24 cellular contexts compared by ENCODE assay signal in genomic region chr14:101625336-101626097, GRCh38.
DNase-seq lines count a peak whose midpoint lies in the region; ATAC-seq, FAIRE-seq and TF ChIP-seq lines count a peak whose summit lies in the region.
"Had no signal": no experiment of that assay in that cellular context is flagged by ENCODE, and none has a peak within 500 bp of the region (broad histone marks: within the 10 kb centered on the region; RNA-seq: fewer than 3 reads in every experiment).

No MANE protein-coding gene starts in this region.

- POLR2A ChIA-PET in MCF 10A (lab: Yijun Ruan, JAX): no interaction called here

- no peaks in the 10 kb centered on the region for H3K27me3 ChIP-seq in mammary epithelial cell (ENCODE audit: insufficient read depth, low read length)
- H3K27me3 ChIP-seq in esophagus muscularis mucosa: no peaks in the 10 kb centered on the region
- H3K27me3 ChIP-seq in neuronal stem cell (ENCODE audit: control insufficient read depth in 3 of 3, insufficient read depth in 3 of 3, low read depth in 1 of 3, low read length in 3 of 3): peaks cover 0 to 3% (median 3%) of the 10 kb centered on the region in 3 experiments

- H4K8ac ChIP-seq in neuronal stem cell (ENCODE audit: low read depth, low read length): no peak overlapping the region

- H2BK120ac ChIP-seq in neuronal stem cell (ENCODE audit: low read depth, low read length): no peak overlapping the region

- no peak overlapping the region for H3K14ac ChIP-seq in neuronal stem cell (ENCODE audit: low read length)

- H4K20me1 ChIP-seq in mammary epithelial cell (ENCODE audit: insufficient read depth, low read length): no peaks in the 10 kb centered on the region
- H4K20me1 ChIP-seq: BLaER1 had no signal

- H3K27me3 Mint-ChIP-seq in MCF 10A (ENCODE audit: insufficient read depth, unreplicated experiment): peaks cover 14% of the 10 kb centered on the region

- peak overlapping the region; percentile 72 for H3K18ac ChIP-seq in neuronal stem cell (ENCODE audit: low read length)

- no peak overlapping the region for H3K4ac ChIP-seq in neuronal stem cell (ENCODE audit: low read length)

- no peak for TF ChIP-seq EP300 in esophagus muscularis mucosa (IDR thresholded peaks at IDR 0.05)

- no peak overlapping the region for H3K4me3 ChIP-seq in mammary epithelial cell (replicated peaks in 1 of 3; ENCODE audit: insufficient read depth in 1 of 3, low read depth in 2 of 3, low read length in 3 of 3)
- no peak overlapping the region for H3K4me3 ChIP-seq in esophagus muscularis mucosa
- H3K4me3 ChIP-seq in neuronal stem cell (ENCODE audit: low read length in 2 of 2): no peak overlapping the region
- H3K4me3 ChIP-seq: BLaER1, GM23248 had no signal

- H3K4me1 ChIP-seq in mammary epithelial cell (ENCODE audit: insufficient read depth, low read length): peaks cover 8% of the 10 kb centered on the region
- H3K4me1 ChIP-seq in esophagus muscularis mucosa: peaks cover 12 to 15% (median 14%) of the 10 kb centered on the region in 4 donors
- H3K4me1 ChIP-seq in neuronal stem cell (ENCODE audit: control insufficient read depth in 2 of 2, insufficient read depth in 1 of 2, low read depth in 1 of 2, low read length in 2 of 2): peaks cover 19 to 20% of the 10 kb centered on the region in 2 donors
- H3K4me1 ChIP-seq: Caco-2 had no signal

- no peak overlapping the region for H3K23ac ChIP-seq in neuronal stem cell (ENCODE audit: low read depth, low read length, poor library complexity)

- intact Hi-C loops in mammary epithelial cell (cut with micrococcal nuclease) (loop anchor here (5.0 kb wide), 1 partner anchor 978 kb away; no protein-coding TSS in a partner anchor), MCF 10A (cut with micrococcal nuclease) (loop anchor here (10.0 kb wide), 1 partner anchor 961 kb away; no protein-coding TSS in a partner anchor), esophagus muscularis mucosa (cut with DNase I) (loop anchor here (5.0 kb wide), 2 partner anchors 773 to 963 kb away; no protein-coding TSS in a partner anchor)

- H2AFZ ChIP-seq in mammary epithelial cell (ENCODE audit: low read depth, low read length): no peak overlapping the region
- H2AFZ ChIP-seq in neuronal stem cell (ENCODE audit: low read length): no peak overlapping the region
- H2AFZ ChIP-seq: GM23248 had no signal

- no peaks in the 10 kb centered on the region for H3K36me3 Mint-ChIP-seq in MCF 10A (ENCODE audit: insufficient read depth, unreplicated experiment)
- H3K36me3 Mint-ChIP-seq: CD4-positive, CD25-positive, alpha-beta regulatory T cell; CD8-positive, alpha-beta T cell had no signal

- dilution Hi-C loops in mammary epithelial cell (cut with HindIII; ENCODE audit: low sequenced_read_pairs): loop anchor here (5.0 to 10.0 kb wide), 2 partner anchors 968 to 1081 kb away; no protein-coding TSS in a partner anchor

- H2BK5ac ChIP-seq in neuronal stem cell (ENCODE audit: low read length): no peak overlapping the region

- no peak for TF ChIP-seq POLR2A in esophagus muscularis mucosa (IDR thresholded peaks at IDR 0.05; ENCODE audit: low read depth)

- no peaks in the 10 kb centered on the region for H3K9me3 ChIP-seq in mammary epithelial cell (replicated peaks; ENCODE audit: insufficient read depth, low read length)
- H3K9me3 ChIP-seq in esophagus muscularis mucosa: no peaks in the 10 kb centered on the region
- no peaks in the 10 kb centered on the region for H3K9me3 ChIP-seq in neuronal stem cell (replicated peaks in 1 of 2; ENCODE audit: control insufficient read depth in 2 of 2, insufficient read depth in 1 of 2, low read depth in 1 of 2, low read length in 2 of 2)
- H3K9me3 ChIP-seq: BLaER1, Caco-2 had no signal

- no peaks in the 10 kb centered on the region for H3K79me1 ChIP-seq in neuronal stem cell (ENCODE audit: low read depth, low read length)

- H3K9ac ChIP-seq in mammary epithelial cell (ENCODE audit: insufficient read depth, low read length) (no peak overlapping the region), neuronal stem cell (ENCODE audit: low read depth, low read length, poor library complexity) (no peak overlapping the region)
- H3K9ac ChIP-seq: BLaER1, GM23248 had no signal

- 93% methylated on average over 1 of the region's 1 CpG for WGBS in mammary epithelial cell (ENCODE audit: low coverage, missing lambda C conversion rate)
- WGBS in esophagus muscularis mucosa: 91% methylated on average over 1 of the region's 1 CpG
- WGBS in neuronal stem cell (ENCODE audit: extremely low coverage in 2 of 2, insufficient read length in 2 of 2, insufficient replicate concordance in 1 of 2), 2 donors: 100% methylated on average over 1 of the region's 1 CpG; no CpG with 5 or more reads in 1 of the 2 donors

- H3K27ac Mint-ChIP-seq in MCF 10A (ENCODE audit: low read depth, unreplicated experiment): no peak overlapping the region
- H3K27ac Mint-ChIP-seq: B cell; CD4-positive, CD25-positive, alpha-beta regulatory T cell; CD8-positive, alpha-beta T cell had no signal

- H3K4me2 ChIP-seq in mammary epithelial cell (ENCODE audit: insufficient read depth, low read depth, low read length) (no peak overlapping the region), neuronal stem cell (ENCODE audit: insufficient read depth, low read length, poor library complexity, severe bottlenecking) (no peak overlapping the region)
- H3K4me2 ChIP-seq: BLaER1 had no signal

- no peak for FAIRE-seq in frontal cortex (lab: Jason Lieb, UNC)
- FAIRE-seq: A204.1, G401.6, GM12892, GM19239, H1 had no signal

- no peaks in the 10 kb centered on the region for H3K4me1 Mint-ChIP-seq in MCF 10A (ENCODE audit: insufficient read depth, unreplicated experiment)

- no peaks in the 10 kb centered on the region for H3K79me2 ChIP-seq in mammary epithelial cell (ENCODE audit: insufficient read depth, low read length)

- peak overlapping the region; percentile 78 for H2AK5ac ChIP-seq in neuronal stem cell (ENCODE audit: low read depth, low read length)

- H2BK12ac ChIP-seq in neuronal stem cell (ENCODE audit: low read length): peak overlapping the region; percentile 43

- peak; percentile 21 for DNase-seq in mammary epithelial cell
- DNase-seq in MCF 10A (ENCODE audit: unreplicated experiment): no peak
- peak; percentile 91 for DNase-seq in esophagus muscularis mucosa (ENCODE audit: extremely low spot score)
- no peak for DNase-seq in neuronal stem cell (ENCODE audit: low spot score)
- no peak for DNase-seq in frontal cortex (ENCODE audit: low spot score in 2 of 2)
- DNase-seq in T1000 (lab: John Stamatoyannopoulos, UW): no peak
- DNase-seq: Caco-2; CD4-positive, CD25-positive, alpha-beta regulatory T cell; CD8-positive, alpha-beta T cell; DMS153; DND-41; GM23248; H7; HCEC 1CT had no signal

- H3K36me3 ChIP-seq in mammary epithelial cell (ENCODE audit: insufficient read depth, low read length): no peaks in the 10 kb centered on the region
- H3K36me3 ChIP-seq in esophagus muscularis mucosa: no peaks in the 10 kb centered on the region
- no peaks in the 10 kb centered on the region for H3K36me3 ChIP-seq in neuronal stem cell (replicated peaks in 1 of 2; ENCODE audit: control insufficient read depth in 2 of 2, insufficient read depth in 2 of 2, low read length in 2 of 2)
- H3K36me3 ChIP-seq: BLaER1 had no signal

- CTCF ChIA-PET in mammary epithelial cell (lab: Charles Lee; ENCODE audit: low non-redundant PET): no interaction called here
- CTCF ChIA-PET in MCF 10A (lab: Yijun Ruan, JAX): no interaction called here

- no peaks in the 10 kb centered on the region for H3K9me3 Mint-ChIP-seq in MCF 10A (ENCODE audit: unreplicated experiment)
- H3K9me3 Mint-ChIP-seq: CD8-positive, alpha-beta T cell had no signal

- H4K91ac ChIP-seq in neuronal stem cell (ENCODE audit: low read depth, low read length, poor library complexity): peak overlapping the region; percentile 5

- H3K27ac ChIP-seq in mammary epithelial cell (ENCODE audit: insufficient read depth, low read depth, low read length): no peak overlapping the region
- H3K27ac ChIP-seq in esophagus muscularis mucosa (replicated peaks in 1 of 4): no peak overlapping the region
- no peak overlapping the region for H3K27ac ChIP-seq in neuronal stem cell (replicated peaks; ENCODE audit: low read length)
- H3K27ac ChIP-seq: 22Rv1, BLaER1, C4-2B, GM23248 had no signal

- ATAC-seq in HG03432 (IDR thresholded peaks at IDR 0.05; ENCODE audit: unreplicated experiment): no peak
- ATAC-seq: CD8-positive, alpha-beta T cell had no signal

- BruUV-seq in mammary epithelial cell (replicated peaks; lab: Mats Ljungman, UMichigan): no TSS peak
- no TSS peak for BruUV-seq in MCF 10A (replicated peaks; lab: Mats Ljungman, UMichigan)

- no peak overlapping the region for H3K4me3 Mint-ChIP-seq in MCF 10A (ENCODE audit: unreplicated experiment)
- H3K4me3 Mint-ChIP-seq: B cell; CD8-positive, alpha-beta T cell had no signal

- TF ChIP-seq CTCF in mammary epithelial cell (conservative IDR thresholded peaks at IDR 0.05 in 1 of 2, IDR thresholded peaks at IDR 0.05 in 1 of 2; ENCODE audit: extremely low read depth in 1 of 2, insufficient read depth in 1 of 2, low read depth in 1 of 2, low read length in 2 of 2): no peak
- TF ChIP-seq CTCF in MCF 10A (IDR thresholded peaks at IDR 0.05; ENCODE audit: unreplicated experiment): no peak
- no peak for TF ChIP-seq CTCF in esophagus muscularis mucosa (IDR thresholded peaks at IDR 0.05)

- in situ Hi-C loops in mammary epithelial cell (cut with MboI; ENCODE audit: low sequenced_read_pairs in 2 of 2): loop anchor here (25.0 kb wide), 3 partner anchors 788 to 1213 kb away; partner anchors contain the start of gene MEG3 (in 1 of the 2)

- peak overlapping the region; percentile 42 for H2BK15ac ChIP-seq in neuronal stem cell (ENCODE audit: low read length)

Comparison
In these comparisons a context has a peak if more than half of its experiments do, and no peak if none do; other contexts are left out.
1. DNase-seq: peak in mammary epithelial cell (single experiment) and esophagus muscularis mucosa (single experiment); none in MCF 10A (single experiment), neuronal stem cell (single experiment), frontal cortex (0 of 2) and T1000 (single experiment).